Comparison of ENCODE assay signal across 1 cellular context in genomic region chr9:92808726-92809451, GRCh38.
TF ChIP-seq lines count a peak whose summit lies in the region.

No MANE protein-coding gene starts in this region.

TF ChIP-seq in HepG2, 621 proteins besides CTCF, POLR2A, EP300 and RAD21 (continued from another document):
- TF ChIP-seq ZNF609 (CRISPR knock-in tag; IDR thresholded peaks at IDR 0.05; ENCODE audit: borderline replicate concordance) = no peak
- TF ChIP-seq SETDB1 (CRISPR knock-in tag; IDR thresholded peaks at IDR 0.05; ENCODE audit: borderline replicate concordance) = no peak
- TF ChIP-seq TBL1XR1 (IDR thresholded peaks at IDR 0.05; ENCODE audit: borderline replicate concordance, low read length, partially characterized antibody) = no peak
- no peak for TF ChIP-seq ZNF598 (CRISPR knock-in tag; IDR thresholded peaks at IDR 0.05; ENCODE audit: borderline replicate concordance)
- no peak for TF ChIP-seq TFAP4 (IDR thresholded peaks at IDR 0.05; ENCODE audit: borderline replicate concordance, low read depth)
- 0 out of 2 replicates have a peak, but pooled peaks have one; percentile 24 for TF ChIP-seq ZBTB33 (CRISPR knock-in tag; IDR thresholded peaks at IDR 0.05)
- TF ChIP-seq ZNF124 (CRISPR knock-in tag; IDR thresholded peaks at IDR 0.05) = no peak
- no peak; the same call in 1 of the 2 replicates for TF ChIP-seq ZNF772 (CRISPR knock-in tag; IDR thresholded peaks at IDR 0.05)
- no peak for TF ChIP-seq U2AF2 (IDR thresholded peaks at IDR 0.05; ENCODE audit: low read depth, low read length)
- TF ChIP-seq ZNF761 (CRISPR knock-in tag; conservative IDR thresholded peaks at IDR 0.05) = no peak
- TF ChIP-seq ZNF674 (CRISPR knock-in tag; IDR thresholded peaks at IDR 0.05; ENCODE audit: low read depth) = no peak
- TF ChIP-seq, protein P1, sequence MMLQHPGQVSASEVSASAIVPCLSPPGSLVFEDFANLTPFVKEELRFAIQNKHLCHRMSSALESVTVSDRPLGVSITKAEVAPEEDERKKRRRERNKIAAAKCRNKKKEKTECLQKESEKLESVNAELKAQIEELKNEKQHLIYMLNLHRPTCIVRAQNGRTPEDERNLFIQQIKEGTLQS (CRISPR knock-in tag; IDR thresholded peaks at IDR 0.05) = no peak
- no peak; the same call in 1 of the 2 replicates for TF ChIP-seq ARHGAP35 (CRISPR knock-in tag; IDR thresholded peaks at IDR 0.05; ENCODE audit: borderline replicate concordance)
- no peak for TF ChIP-seq ZBTB25 (CRISPR knock-in tag; IDR thresholded peaks at IDR 0.05)
- no peak for TF ChIP-seq ZBTB3 (CRISPR knock-in tag; IDR thresholded peaks at IDR 0.05; ENCODE audit: borderline replicate concordance, low read depth)
- TF ChIP-seq REL (CRISPR knock-in tag; conservative IDR thresholded peaks at IDR 0.05) = no peak
- no peak for TF ChIP-seq ZNF34 (CRISPR knock-in tag; IDR thresholded peaks at IDR 0.05; ENCODE audit: borderline replicate concordance)
- peak; percentile 99 for TF ChIP-seq RNF2 (conservative IDR thresholded peaks at IDR 0.05; ENCODE audit: low read depth)
- TF ChIP-seq BHLHE40 (IDR thresholded peaks at IDR 0.05; ENCODE audit: low read length) = no peak
- no peak for TF ChIP-seq ZNF282 (IDR thresholded peaks at IDR 0.05; ENCODE audit: partially characterized antibody)
- TF ChIP-seq RARG (CRISPR knock-in tag; IDR thresholded peaks at IDR 0.05; ENCODE audit: low read depth) = no peak
- peak; percentile 4 for TF ChIP-seq ZFP36 (IDR thresholded peaks at IDR 0.05; ENCODE audit: borderline replicate concordance, low read depth, low read length, partially characterized antibody)
- peak; percentile 60; the same call in 1 of the 2 replicates for TF ChIP-seq ZNF800 (CRISPR knock-in tag; IDR thresholded peaks at IDR 0.05)
- no peak for TF ChIP-seq NR1H2 (CRISPR knock-in tag; IDR thresholded peaks at IDR 0.05; ENCODE audit: borderline replicate concordance, low read depth)
- no peak for TF ChIP-seq CBX2 (IDR thresholded peaks at IDR 0.05; ENCODE audit: low read depth, low read length)
- TF ChIP-seq CBX2 (CRISPR knock-in tag; IDR thresholded peaks at IDR 0.05; ENCODE audit: low read depth) = peak; percentile 73; the same call in 1 of the 2 replicates
- peak; percentile 81 for TF ChIP-seq ZNF777 (CRISPR knock-in tag; IDR thresholded peaks at IDR 0.05)
- TF ChIP-seq, protein P2, sequence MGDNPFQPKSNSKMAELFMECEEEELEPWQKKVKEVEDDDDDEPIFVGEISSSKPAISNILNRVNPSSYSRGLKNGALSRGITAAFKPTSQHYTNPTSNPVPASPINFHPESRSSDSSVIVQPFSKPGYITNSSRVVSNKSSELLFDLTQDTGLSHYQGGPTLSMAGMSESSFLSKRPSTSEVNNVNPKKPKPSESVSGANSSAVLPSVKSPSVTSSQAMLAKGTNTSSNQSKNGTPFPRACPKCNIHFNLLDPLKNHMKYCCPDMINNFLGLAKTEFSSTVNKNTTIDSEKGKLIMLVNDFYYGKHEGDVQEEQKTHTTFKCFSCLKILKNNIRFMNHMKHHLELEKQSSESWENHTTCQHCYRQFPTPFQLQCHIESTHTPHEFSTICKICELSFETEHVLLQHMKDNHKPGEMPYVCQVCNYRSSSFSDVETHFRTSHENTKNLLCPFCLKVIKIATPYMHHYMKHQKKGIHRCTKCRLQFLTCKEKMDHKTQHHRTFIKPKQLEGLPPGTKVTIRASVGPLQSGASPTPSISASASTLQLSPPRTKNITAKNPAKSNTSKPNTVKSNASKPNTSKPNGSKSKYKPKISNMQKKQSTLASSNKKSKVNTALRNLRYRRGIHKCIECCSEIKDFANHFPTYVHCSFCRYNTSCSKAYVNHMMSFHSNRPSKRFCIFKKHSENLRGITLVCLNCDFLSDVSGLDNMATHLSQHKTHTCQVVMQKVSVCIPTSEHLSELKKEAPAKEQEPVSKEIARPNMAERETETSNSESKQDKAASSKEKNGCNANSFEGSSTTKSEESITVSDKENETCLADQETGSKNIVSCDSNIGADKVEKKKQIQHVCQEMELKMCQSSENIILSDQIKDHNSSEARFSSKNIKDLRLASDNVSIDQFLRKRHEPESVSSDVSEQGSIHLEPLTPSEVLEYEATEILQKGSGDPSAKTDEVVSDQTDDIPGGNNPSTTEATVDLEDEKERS (CRISPR knock-in tag; IDR thresholded peaks at IDR 0.05) = 0 out of 2 replicates have a peak, but pooled peaks have one; percentile 39
- no peak for TF ChIP-seq ZNF564 (CRISPR knock-in tag; IDR thresholded peaks at IDR 0.05)
- TF ChIP-seq, protein P3, sequence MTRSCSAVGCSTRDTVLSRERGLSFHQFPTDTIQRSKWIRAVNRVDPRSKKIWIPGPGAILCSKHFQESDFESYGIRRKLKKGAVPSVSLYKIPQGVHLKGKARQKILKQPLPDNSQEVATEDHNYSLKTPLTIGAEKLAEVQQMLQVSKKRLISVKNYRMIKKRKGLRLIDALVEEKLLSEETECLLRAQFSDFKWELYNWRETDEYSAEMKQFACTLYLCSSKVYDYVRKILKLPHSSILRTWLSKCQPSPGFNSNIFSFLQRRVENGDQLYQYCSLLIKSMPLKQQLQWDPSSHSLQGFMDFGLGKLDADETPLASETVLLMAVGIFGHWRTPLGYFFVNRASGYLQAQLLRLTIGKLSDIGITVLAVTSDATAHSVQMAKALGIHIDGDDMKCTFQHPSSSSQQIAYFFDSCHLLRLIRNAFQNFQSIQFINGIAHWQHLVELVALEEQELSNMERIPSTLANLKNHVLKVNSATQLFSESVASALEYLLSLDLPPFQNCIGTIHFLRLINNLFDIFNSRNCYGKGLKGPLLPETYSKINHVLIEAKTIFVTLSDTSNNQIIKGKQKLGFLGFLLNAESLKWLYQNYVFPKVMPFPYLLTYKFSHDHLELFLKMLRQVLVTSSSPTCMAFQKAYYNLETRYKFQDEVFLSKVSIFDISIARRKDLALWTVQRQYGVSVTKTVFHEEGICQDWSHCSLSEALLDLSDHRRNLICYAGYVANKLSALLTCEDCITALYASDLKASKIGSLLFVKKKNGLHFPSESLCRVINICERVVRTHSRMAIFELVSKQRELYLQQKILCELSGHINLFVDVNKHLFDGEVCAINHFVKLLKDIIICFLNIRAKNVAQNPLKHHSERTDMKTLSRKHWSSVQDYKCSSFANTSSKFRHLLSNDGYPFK (CRISPR knock-in tag; IDR thresholded peaks at IDR 0.05; ENCODE audit: borderline replicate concordance) = no peak
- TF ChIP-seq KLF9 (CRISPR knock-in tag; IDR thresholded peaks at IDR 0.05; ENCODE audit: low read depth) = no peak
- TF ChIP-seq ZGPAT (CRISPR knock-in tag; IDR thresholded peaks at IDR 0.05) = peak; percentile 45; the same call in 1 of the 2 replicates
- no peak for TF ChIP-seq CENPT (CRISPR knock-in tag; IDR thresholded peaks at IDR 0.05; ENCODE audit: low read depth)
- TF ChIP-seq BCL6 (CRISPR knock-in tag; IDR thresholded peaks at IDR 0.05) = peak; percentile 98
- TF ChIP-seq ZNF788 (CRISPR knock-in tag; IDR thresholded peaks at IDR 0.05; ENCODE audit: borderline replicate concordance) = no peak; the same call in 1 of the 2 replicates
- 0 out of 2 replicates have a peak, but pooled peaks have one; percentile 64 for TF ChIP-seq ZNF546 (CRISPR knock-in tag; conservative IDR thresholded peaks at IDR 0.05)
